ENCODE assay signal across 15 cellular contexts in the genomic region with DNA sequence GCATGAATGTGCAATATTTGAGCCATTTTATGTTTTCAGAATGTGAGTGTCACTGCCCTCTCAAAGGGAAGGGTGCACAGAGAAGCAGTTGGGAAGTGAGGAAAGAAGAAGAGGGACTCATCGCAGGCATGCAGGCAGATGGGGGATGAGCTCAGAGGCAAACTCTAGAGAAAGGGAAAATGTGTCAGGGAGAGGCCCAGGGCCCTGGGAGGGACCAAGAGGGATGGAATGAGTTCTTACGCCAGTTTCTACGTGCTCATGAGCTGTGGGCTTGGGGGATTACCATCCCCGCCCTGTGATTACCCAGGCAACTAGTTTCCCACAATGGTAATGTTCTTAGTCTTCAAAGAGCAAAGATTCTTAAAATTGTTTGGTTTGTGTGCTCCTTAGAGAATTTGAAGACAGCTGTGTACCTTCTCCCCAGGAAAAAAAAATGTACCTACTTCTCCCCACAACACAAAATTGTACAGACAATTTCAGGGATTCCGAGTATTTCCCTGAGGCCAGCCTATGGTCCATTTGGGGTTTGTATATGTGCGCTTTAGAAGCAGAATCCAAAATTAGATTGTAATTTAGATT. TPM values are rescaled to one million over a fixed set of nuclear protein-coding genes. Genes with fewer than 3 reads are reported as not detected.
DNase-seq lines count a peak whose midpoint lies in the region; ATAC-seq, FAIRE-seq and TF ChIP-seq lines count a peak whose summit lies in the region.
"Had no signal": no experiment of that assay in that cellular context is flagged by ENCODE, and none has a peak within 500 bp of the region (broad histone marks: within the 10 kb centered on the region; RNA-seq: fewer than 3 reads in every experiment).

No MANE protein-coding gene starts in this region.

- no peaks in the 10 kb centered on the region for H3K79me1 ChIP-seq in neuronal stem cell (ENCODE audit: low read depth, low read length)

- POLR2A ChIA-PET in MCF 10A (lab: Yijun Ruan, JAX) = no interaction called here

- no peak overlapping the region for H2BK15ac ChIP-seq in neuronal stem cell (ENCODE audit: low read length)

- intact Hi-C loops in MCF 10A (cut with micrococcal nuclease) = no loop called here

- no peak overlapping the region for H3K23ac ChIP-seq in neuronal stem cell (ENCODE audit: low read depth, low read length, poor library complexity)

- no peak for TF ChIP-seq CTCF in MCF 10A (IDR thresholded peaks at IDR 0.05; ENCODE audit: unreplicated experiment)

- no peak overlapping the region for H3K4me2 ChIP-seq in neuronal stem cell (ENCODE audit: insufficient read depth, low read length, poor library complexity, severe bottlenecking)
- H3K4me2 ChIP-seq: KMS-11 had no signal

- no peak overlapping the region for H4K91ac ChIP-seq in neuronal stem cell (ENCODE audit: low read depth, low read length, poor library complexity)

- WGBS in neuronal stem cell (ENCODE audit: extremely low coverage in 2 of 2, insufficient read length in 2 of 2, insufficient replicate concordance in 1 of 2), 2 donors = no CpG with 5 or more reads among the region's 6 CpGs

- BruUV-seq in MCF 10A (replicated peaks; lab: Mats Ljungman, UMichigan) = no TSS peak

- no peak overlapping the region for H2BK120ac ChIP-seq in neuronal stem cell (ENCODE audit: low read depth, low read length)

- no peak overlapping the region for H2AFZ ChIP-seq in neuronal stem cell (ENCODE audit: low read length)

- H4K8ac ChIP-seq in neuronal stem cell (ENCODE audit: low read depth, low read length) = no peak overlapping the region

- no peak overlapping the region for H3K27ac ChIP-seq in neuronal stem cell (replicated peaks; ENCODE audit: low read length)
- H3K27ac ChIP-seq: epithelial cell of prostate, KMS-11 had no signal

- H3K4me3 ChIP-seq in GM08714 (ENCODE audit: low read length) (peak overlapping the region; percentile 7; the same call in 1 of the 2 replicates), neuronal stem cell (ENCODE audit: low read length in 2 of 2) (no peak overlapping the region)

- no peak overlapping the region for H2BK5ac ChIP-seq in neuronal stem cell (ENCODE audit: low read length)

- H3K4me3 Mint-ChIP-seq in T-helper 17 cell = peak overlapping the region; percentile 28
- H3K4me3 Mint-ChIP-seq in MCF 10A (ENCODE audit: unreplicated experiment) = no peak overlapping the region
- H3K4me3 Mint-ChIP-seq: CD8-positive, alpha-beta memory T cell had no signal

- H3K4me1 ChIP-seq in neuronal stem cell (ENCODE audit: control insufficient read depth in 2 of 2, insufficient read depth in 1 of 2, low read depth in 1 of 2, low read length in 2 of 2) = peaks cover 0 to 8% of the 10 kb centered on the region in 2 donors

- H2AK5ac ChIP-seq in neuronal stem cell (ENCODE audit: low read depth, low read length) = no peak overlapping the region

- peaks cover 27% of the 10 kb centered on the region for H3K4me1 Mint-ChIP-seq in T-helper 17 cell
- peaks cover 5% of the 10 kb centered on the region for H3K4me1 Mint-ChIP-seq in MCF 10A (ENCODE audit: insufficient read depth, unreplicated experiment)

- no peaks in the 10 kb centered on the region for H3K36me3 ChIP-seq in neuronal stem cell (replicated peaks in 1 of 2; ENCODE audit: control insufficient read depth in 2 of 2, insufficient read depth in 2 of 2, low read length in 2 of 2)

- H3K9me3 Mint-ChIP-seq in MCF 10A (ENCODE audit: unreplicated experiment) = no peaks in the 10 kb centered on the region
- H3K9me3 Mint-ChIP-seq: CD8-positive, alpha-beta memory T cell had no signal

- no peaks in the 10 kb centered on the region for H3K27me3 ChIP-seq in neuronal stem cell (ENCODE audit: control insufficient read depth in 3 of 3, insufficient read depth in 3 of 3, low read depth in 1 of 3, low read length in 3 of 3)

- ATAC-seq in GM19023 (IDR thresholded peaks at IDR 0.05; ENCODE audit: unreplicated experiment) (peak; percentile 39), HG02884 (IDR thresholded peaks at IDR 0.05; ENCODE audit: unreplicated experiment) (peak; percentile 34), T-helper 17 cell (no peak)
- ATAC-seq: left lobe of liver had no signal

- H2BK12ac ChIP-seq in neuronal stem cell (ENCODE audit: low read length) = no peak overlapping the region

- H3K27me3 Mint-ChIP-seq in T-helper 17 cell = no peaks in the 10 kb centered on the region
- no peaks in the 10 kb centered on the region for H3K27me3 Mint-ChIP-seq in MCF 10A (ENCODE audit: insufficient read depth, unreplicated experiment)

- no peaks in the 10 kb centered on the region for H3K9me3 ChIP-seq in T-helper 17 cell (ENCODE audit: control insufficient read depth, low read length, poor library complexity, severe bottlenecking)
- no peaks in the 10 kb centered on the region for H3K9me3 ChIP-seq in neuronal stem cell (replicated peaks in 1 of 2; ENCODE audit: control insufficient read depth in 2 of 2, insufficient read depth in 1 of 2, low read depth in 1 of 2, low read length in 2 of 2)

- no peak overlapping the region for H3K27ac Mint-ChIP-seq in T-helper 17 cell
- H3K27ac Mint-ChIP-seq in MCF 10A (ENCODE audit: low read depth, unreplicated experiment) = no peak overlapping the region

- FAIRE-seq in frontal cortex (lab: Jason Lieb, UNC) = no peak
- FAIRE-seq: TTC549 had no signal

- H3K14ac ChIP-seq in neuronal stem cell (ENCODE audit: low read length) = no peak overlapping the region

- H3K36me3 Mint-ChIP-seq in T-helper 17 cell (ENCODE audit: low read depth) = no peaks in the 10 kb centered on the region
- peaks cover 41% of the 10 kb centered on the region for H3K36me3 Mint-ChIP-seq in MCF 10A (ENCODE audit: insufficient read depth, unreplicated experiment)

- no peak overlapping the region for H3K18ac ChIP-seq in neuronal stem cell (ENCODE audit: low read length)

- CTCF ChIA-PET in MCF 10A (lab: Yijun Ruan, JAX) = interaction anchor here (0.5 to 5.0 kb wide), 6 partner anchors 8 to 526 kb away, joined by 3 to 23 read pairs (median 3); a partner anchor contains a TSS

- no peak overlapping the region for H3K4ac ChIP-seq in neuronal stem cell (ENCODE audit: low read length)

- H3K9ac ChIP-seq in neuronal stem cell (ENCODE audit: low read depth, low read length, poor library complexity) = no peak overlapping the region
- H3K9ac ChIP-seq: KMS-11 had no signal

- DNase-seq in T-helper 17 cell (no peak), frontal cortex (ENCODE audit: low spot score in 2 of 2) (no peak), LoVo (ENCODE audit: low spot score) (no peak), neuronal stem cell (ENCODE audit: low spot score) (no peak), MCF 10A (ENCODE audit: unreplicated experiment) (no peak)
- DNase-seq: CD8-positive, alpha-beta memory T cell; NCI-H526 had no signal

RNA-seq across cellular contexts. Expression of a gene that starts 17.8 kb away (rescaled TPM):
- total RNA-seq in T-helper 17 cell (10 to 100 TPM; 14.2 to 21.2 TPM), frontal cortex (not detected), MCF 10A (2022) (0.29 and 0.63 TPM in 2 replicates)
- polyA plus RNA-seq in neuronal stem cell (2013, experiment 1 of 2) = not detected
- not detected for polyA plus RNA-seq in neuronal stem cell (2013, experiment 2 of 2)
- total RNA-seq: pulmonary artery endothelial cell had no signal

RNA-seq across cellular contexts. Expression of a gene that starts 29.1 kb away (rescaled TPM):
- total RNA-seq in T-helper 17 cell = 1 to 10 TPM; 2.0 to 4.1 TPM
- total RNA-seq in frontal cortex = 0.41 TPM
- polyA plus RNA-seq in neuronal stem cell (2013, experiment 1 of 2) = 1.4 TPM
- 1.6 TPM for polyA plus RNA-seq in neuronal stem cell (2013, experiment 2 of 2)
- total RNA-seq in MCF 10A (2022) = 10.4 and 16.1 TPM in 2 replicates
